In the genomic region with DNA sequence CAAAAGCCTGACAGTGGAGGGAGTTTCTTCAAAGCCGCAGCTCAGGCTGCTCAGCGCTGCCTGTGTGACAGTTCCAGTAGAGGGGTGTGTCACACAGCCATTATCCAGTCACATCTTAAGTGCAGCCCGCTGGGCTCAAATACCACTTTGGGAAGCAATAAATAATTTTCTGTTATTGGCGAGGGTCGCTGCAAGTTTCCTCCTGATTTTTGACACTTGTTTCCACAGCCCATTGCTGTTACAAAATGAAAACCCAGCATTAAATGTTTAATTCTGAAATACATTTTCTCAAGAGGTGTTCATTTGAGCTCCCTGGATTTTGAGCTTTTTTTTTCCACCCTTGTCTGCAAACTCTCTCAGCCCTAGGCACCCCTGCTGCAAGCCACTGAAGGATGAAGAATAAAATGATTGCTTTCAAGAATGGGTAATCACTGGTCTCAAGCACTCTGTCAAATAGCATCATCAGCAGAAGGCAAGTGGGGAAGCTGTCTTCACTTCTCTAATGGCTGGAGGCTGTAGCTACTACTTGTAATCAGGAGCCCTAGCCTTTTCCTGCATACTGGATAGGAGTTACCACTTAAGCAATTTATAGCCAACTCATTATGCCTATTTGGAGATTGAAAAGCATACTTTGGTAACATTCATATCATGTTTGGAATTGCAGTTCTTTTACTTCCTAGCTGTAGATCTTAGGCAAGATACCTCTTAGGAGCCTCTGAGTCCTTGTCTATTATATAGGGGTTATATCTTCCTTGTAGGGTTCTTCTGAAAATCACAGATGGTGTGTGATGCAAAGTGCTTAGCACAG, we compare ENCODE assay signal across 1 cellular context.
TF ChIP-seq lines count a peak whose summit lies in the region.

No MANE protein-coding gene starts in this region.

TF ChIP-seq in WTC11, 78 proteins besides CTCF, POLR2A, EP300 and RAD21 (continued from another document):
- TF ChIP-seq, protein P1, sequence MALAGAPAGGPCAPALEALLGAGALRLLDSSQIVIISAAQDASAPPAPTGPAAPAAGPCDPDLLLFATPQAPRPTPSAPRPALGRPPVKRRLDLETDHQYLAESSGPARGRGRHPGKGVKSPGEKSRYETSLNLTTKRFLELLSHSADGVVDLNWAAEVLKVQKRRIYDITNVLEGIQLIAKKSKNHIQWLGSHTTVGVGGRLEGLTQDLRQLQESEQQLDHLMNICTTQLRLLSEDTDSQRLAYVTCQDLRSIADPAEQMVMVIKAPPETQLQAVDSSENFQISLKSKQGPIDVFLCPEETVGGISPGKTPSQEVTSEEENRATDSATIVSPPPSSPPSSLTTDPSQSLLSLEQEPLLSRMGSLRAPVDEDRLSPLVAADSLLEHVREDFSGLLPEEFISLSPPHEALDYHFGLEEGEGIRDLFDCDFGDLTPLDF (CRISPR knock-in tag; IDR thresholded peaks at IDR 0.05): no peak
- TF ChIP-seq MXD4 (CRISPR knock-in tag; IDR thresholded peaks at IDR 0.05; ENCODE audit: borderline replicate concordance) (no peak), SOX15 (CRISPR knock-in tag; IDR thresholded peaks at IDR 0.05) (no peak), FOXP1 (CRISPR knock-in tag; IDR thresholded peaks at IDR 0.05; ENCODE audit: borderline replicate concordance) (no peak)
- TF ChIP-seq, protein P2, sequence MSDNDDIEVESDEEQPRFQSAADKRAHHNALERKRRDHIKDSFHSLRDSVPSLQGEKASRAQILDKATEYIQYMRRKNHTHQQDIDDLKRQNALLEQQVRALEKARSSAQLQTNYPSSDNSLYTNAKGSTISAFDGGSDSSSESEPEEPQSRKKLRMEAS (CRISPR knock-in tag; IDR thresholded peaks at IDR 0.05): no peak
- TF ChIP-seq, protein P3, sequence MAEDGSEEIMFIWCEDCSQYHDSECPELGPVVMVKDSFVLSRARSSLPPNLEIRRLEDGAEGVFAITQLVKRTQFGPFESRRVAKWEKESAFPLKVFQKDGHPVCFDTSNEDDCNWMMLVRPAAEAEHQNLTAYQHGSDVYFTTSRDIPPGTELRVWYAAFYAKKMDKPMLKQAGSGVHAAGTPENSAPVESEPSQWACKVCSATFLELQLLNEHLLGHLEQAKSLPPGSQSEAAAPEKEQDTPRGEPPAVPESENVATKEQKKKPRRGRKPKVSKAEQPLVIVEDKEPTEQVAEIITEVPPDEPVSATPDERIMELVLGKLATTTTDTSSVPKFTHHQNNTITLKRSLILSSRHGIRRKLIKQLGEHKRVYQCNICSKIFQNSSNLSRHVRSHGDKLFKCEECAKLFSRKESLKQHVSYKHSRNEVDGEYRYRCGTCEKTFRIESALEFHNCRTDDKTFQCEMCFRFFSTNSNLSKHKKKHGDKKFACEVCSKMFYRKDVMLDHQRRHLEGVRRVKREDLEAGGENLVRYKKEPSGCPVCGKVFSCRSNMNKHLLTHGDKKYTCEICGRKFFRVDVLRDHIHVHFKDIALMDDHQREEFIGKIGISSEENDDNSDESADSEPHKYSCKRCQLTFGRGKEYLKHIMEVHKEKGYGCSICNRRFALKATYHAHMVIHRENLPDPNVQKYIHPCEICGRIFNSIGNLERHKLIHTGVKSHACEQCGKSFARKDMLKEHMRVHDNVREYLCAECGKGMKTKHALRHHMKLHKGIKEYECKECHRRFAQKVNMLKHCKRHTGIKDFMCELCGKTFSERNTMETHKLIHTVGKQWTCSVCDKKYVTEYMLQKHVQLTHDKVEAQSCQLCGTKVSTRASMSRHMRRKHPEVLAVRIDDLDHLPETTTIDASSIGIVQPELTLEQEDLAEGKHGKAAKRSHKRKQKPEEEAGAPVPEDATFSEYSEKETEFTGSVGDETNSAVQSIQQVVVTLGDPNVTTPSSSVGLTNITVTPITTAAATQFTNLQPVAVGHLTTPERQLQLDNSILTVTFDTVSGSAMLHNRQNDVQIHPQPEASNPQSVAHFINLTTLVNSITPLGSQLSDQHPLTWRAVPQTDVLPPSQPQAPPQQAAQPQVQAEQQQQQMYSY (CRISPR knock-in tag; IDR thresholded peaks at IDR 0.05): no peak
